In the genomic region with DNA sequence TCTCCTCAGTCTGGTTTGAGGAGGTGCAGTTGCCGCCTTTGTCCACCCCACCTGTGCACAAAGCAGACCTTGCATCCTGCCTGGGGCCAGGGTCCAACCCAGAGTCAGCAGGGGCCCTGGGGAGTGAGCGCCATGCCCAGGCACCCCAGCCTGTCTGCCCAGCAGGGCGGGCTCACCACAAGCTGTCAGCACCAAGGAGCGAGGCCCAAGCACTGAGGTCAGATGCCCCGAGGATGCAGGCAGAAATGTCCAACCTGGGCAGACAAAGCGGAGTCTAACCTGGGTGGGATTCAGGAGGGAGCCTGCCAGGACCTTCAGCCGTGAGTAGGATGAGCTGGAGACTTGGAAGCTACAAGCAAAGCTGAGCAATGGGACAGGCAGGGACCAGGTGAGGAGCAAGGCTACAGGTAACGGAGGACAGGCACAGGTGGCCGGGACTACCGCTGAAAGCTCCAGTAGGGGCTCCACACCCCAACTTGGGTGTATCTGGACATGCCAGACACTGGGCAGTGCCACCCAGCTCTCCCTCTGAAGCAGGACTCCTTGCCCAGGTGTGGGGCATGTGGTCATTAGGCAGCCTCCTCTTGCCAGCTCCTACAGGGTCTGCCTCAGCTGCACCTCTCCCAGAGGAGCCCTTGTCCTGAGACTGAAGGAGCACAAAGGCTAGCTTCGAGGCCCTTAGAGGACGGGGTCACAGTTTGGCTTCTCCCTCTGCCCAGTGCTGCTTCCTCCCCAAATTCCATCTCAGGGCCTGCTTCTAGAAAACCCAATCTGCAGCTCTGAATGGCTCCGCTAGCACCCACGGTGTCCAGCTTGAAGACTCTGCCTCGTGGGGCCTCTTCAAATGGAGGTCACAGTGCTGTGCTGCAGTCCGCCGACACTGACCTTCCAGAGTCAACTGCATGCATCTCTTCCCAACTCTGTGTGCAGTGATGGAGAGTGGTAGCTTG, we compare ENCODE assay signal across 15 cellular contexts.
"Had no signal": no experiment of that assay in that cellular context is flagged by ENCODE, and none has a peak within 500 bp of the region (broad histone marks: within the 10 kb centered on the region; RNA-seq: fewer than 3 reads in every experiment).

No MANE protein-coding gene starts in this region.

- H3K27ac ChIP-seq: ascending aorta, prostate gland, tibial artery had no signal

- H3K9me3 ChIP-seq: prostate gland had no signal

- H3K4me3 ChIP-seq: ascending aorta, prostate gland, tibial artery had no signal

- H3K27me3 ChIP-seq: ascending aorta, tibial artery had no signal

- H3K27ac Mint-ChIP-seq: activated naive CD4-positive, alpha-beta T cell treated with anti-CD3 and anti-CD28 coated beads, Interleukin-2, amount 50 U/mL, for 72 hours; stimulated activated naive CD8-positive, alpha-beta T cell treated with anti-CD3 and anti-CD28 coated beads, Interleukin-15, Interleukin-2, amounts not matched to agents 100 ng/mL and 50 ng/mL, for 24 hours had no signal

- H3K9me3 Mint-ChIP-seq: neural crest cell had no signal

- ATAC-seq: activated naive CD4-positive, alpha-beta T cell treated with anti-CD3 and anti-CD28 coated beads, Interleukin-2, amount 50 U/mL, for 72 hours; left ventricle myocardium superior had no signal

- H3K4me3 Mint-ChIP-seq: neural crest cell; stimulated activated naive CD8-positive, alpha-beta T cell treated with anti-CD3 and anti-CD28 coated beads, Interleukin-15, Interleukin-2, amounts not matched to agents 100 ng/mL and 50 ng/mL, for 24 hours had no signal

- DNase-seq: activated CD4-positive, alpha-beta T cell treated with anti-CD3 and anti-CD28 coated beads for 1 hour; activated T-cell treated with anti-CD3 and anti-CD28 coated beads, Interleukin-2, amount 50 U/mL, for 1 hour; cerebellar nuclear complex; foreskin melanocyte; left ventricle myocardium superior; stimulated activated CD4-positive, alpha-beta T cell treated with anti-CD3 and anti-CD28 coated beads, Interleukin-4, amount 100 ng/mL, for 24 hours; T-helper 9 cell; tibial artery had no signal

- H3K4me1 ChIP-seq: ascending aorta, prostate gland, tibial artery had no signal

- H3K36me3 ChIP-seq: ascending aorta, prostate gland, tibial artery had no signal

- FAIRE-seq: endometrium, urothelium cell line had no signal
